8 cellular contexts compared by ENCODE assay signal in the genomic region with DNA sequence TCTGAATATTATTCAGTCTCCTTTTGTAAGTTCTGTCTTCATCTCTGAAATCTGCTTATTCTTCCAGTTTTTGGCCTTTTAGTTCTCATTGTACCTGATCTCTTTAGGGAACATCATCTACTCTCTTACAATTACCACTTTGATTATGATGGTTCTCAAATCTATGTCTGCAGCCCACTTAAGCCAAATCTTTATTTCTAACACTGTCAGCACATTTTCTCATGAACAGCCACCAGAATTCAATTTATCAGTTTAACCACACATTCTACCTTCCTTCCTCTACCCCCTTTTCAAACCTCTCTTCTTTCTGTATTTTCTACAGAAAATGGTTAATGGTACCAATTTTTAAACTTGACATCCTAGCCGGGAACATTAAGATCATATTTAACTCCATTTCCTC.
"Had no signal": no experiment of that assay in that cellular context is flagged by ENCODE, and none has a peak within 500 bp of the region (broad histone marks: within the 10 kb centered on the region; RNA-seq: fewer than 3 reads in every experiment).

No MANE protein-coding gene starts in this region.

- H3K9ac ChIP-seq: KMS-11 had no signal

- ATAC-seq: GM23338 had no signal

- H3K4me3 ChIP-seq: GM23338 had no signal

- DNase-seq: H9, HCEC 1CT, KBM-7 had no signal

- H2AFZ ChIP-seq: GM23338 had no signal

- H3K4me2 ChIP-seq: GM23338, KMS-11 had no signal

- FAIRE-seq: H1, H54, HTR-8/SVneo had no signal

- H3K27ac ChIP-seq: KMS-11 had no signal
